Comparison of ENCODE assay signal across 19 cellular contexts in genomic region chr5:6461793-6462650, GRCh38. TPM values are rescaled to one million over a fixed set of nuclear protein-coding genes. Genes with fewer than 3 reads are reported as not detected.
DNase-seq lines count a peak whose midpoint lies in the region; ATAC-seq and TF ChIP-seq lines count a peak whose summit lies in the region.
"Had no signal": no experiment of that assay in that cellular context is flagged by ENCODE, and none has a peak within 500 bp of the region (broad histone marks: within the 10 kb centered on the region; RNA-seq: fewer than 3 reads in every experiment).

No MANE protein-coding gene starts in this region.

- H3K27ac Mint-ChIP-seq in stimulated activated effector memory CD8-positive, alpha-beta T cell treated with anti-CD3 and anti-CD28 coated beads, Interleukin-12 subunit alpha, Interleukin-12 subunit beta, amount 100 ng/mL, for 72 hours, result no peak overlapping the region
- H3K27ac Mint-ChIP-seq: CD8-positive, alpha-beta T cell; IgD-negative memory B cell had no signal

- H3K27ac ChIP-seq in RWPE2 (ENCODE audit: poor library complexity, severe bottlenecking) (no peak overlapping the region), vagina (no peak overlapping the region)
- H3K27ac ChIP-seq: SJSA1 had no signal

- H3K4me3 Mint-ChIP-seq in stimulated activated effector memory CD8-positive, alpha-beta T cell treated with anti-CD3 and anti-CD28 coated beads, Interleukin-12 subunit alpha, Interleukin-12 subunit beta, amount 100 ng/mL, for 72 hours, result no peak overlapping the region
- H3K4me3 Mint-ChIP-seq: CD8-positive, alpha-beta T cell; IgD-negative memory B cell had no signal

- H3K4me3 ChIP-seq in RWPE2 (ENCODE audit: severe bottlenecking) (no peak overlapping the region), vagina (no peak overlapping the region)
- H3K4me3 ChIP-seq: SJSA1 had no signal

- intact Hi-C loops in cardiac septum (cut with DNase I) (no loop called here), left cardiac atrium (cut with DNase I) (no loop called here), vagina (cut with DNase I) (no loop called here)

- no peak for TF ChIP-seq CTCF in RWPE2 (IDR thresholded peaks at IDR 0.05; ENCODE audit: poor library complexity, severe bottlenecking)
- no peak for TF ChIP-seq CTCF in vagina (IDR thresholded peaks at IDR 0.05)

- H3K9me3 ChIP-seq in RWPE2 (ENCODE audit: severe bottlenecking) (no peaks in the 10 kb centered on the region), vagina (no peaks in the 10 kb centered on the region)
- H3K9me3 ChIP-seq: SJSA1 had no signal

- DNase-seq in cardiac septum (ENCODE audit: low spot score) (peak; percentile 63), left cardiac atrium (no peak), RWPE2 (ENCODE audit: low spot score) (no peak), mesenteric fat pad (ENCODE audit: low spot score) (peak; percentile 85), vagina (ENCODE audit: extremely low spot score in 2 of 2) (peak; percentile 75 to 91), RPMI8226 (no peak)
- DNase-seq in stimulated activated effector memory CD8-positive, alpha-beta T cell treated with anti-CD3 and anti-CD28 coated beads, Interleukin-12 subunit alpha, Interleukin-12 subunit beta, amount 100 ng/mL, for 72 hours (ENCODE audit: low spot score in 2 of 2), result no peak
- DNase-seq: AML-193; Calu3; DMS153; GF-D8; MV-4-11; NCI-H1105 treated with DMSO at 0.1 percent for 48 hours; NCI-H2029 treated with DMSO at 0.1 percent for 48 hours; NK-92 treated with Interleukin-12 subunit alpha and Interleukin-12 subunit beta, amount 100 ng/mL, for 24 hours had no signal

- TF ChIP-seq POLR2A in vagina (IDR thresholded peaks at IDR 0.05), result no peak

- no peaks in the 10 kb centered on the region for H3K36me3 ChIP-seq in RWPE2 (ENCODE audit: low read depth)
- H3K36me3 ChIP-seq in vagina, result no peaks in the 10 kb centered on the region
- H3K36me3 ChIP-seq: SJSA1 had no signal

- no peaks in the 10 kb centered on the region for H3K27me3 ChIP-seq in RWPE2 (ENCODE audit: insufficient read depth, poor library complexity, severe bottlenecking)
- H3K27me3 ChIP-seq in vagina, result no peaks in the 10 kb centered on the region

- H3K36me3 Mint-ChIP-seq in stimulated activated effector memory CD8-positive, alpha-beta T cell treated with anti-CD3 and anti-CD28 coated beads, Interleukin-12 subunit alpha, Interleukin-12 subunit beta, amount 100 ng/mL, for 72 hours, result no peaks in the 10 kb centered on the region
- H3K36me3 Mint-ChIP-seq: CD8-positive, alpha-beta T cell had no signal

- ATAC-seq in left cardiac atrium (no peak), RWPE2 (ENCODE audit: low read depth) (0 out of 3 replicates have a peak, but pooled peaks have one; percentile 15), HG03457 (IDR thresholded peaks at IDR 0.05; ENCODE audit: unreplicated experiment) (no peak)
- ATAC-seq in stimulated activated effector memory CD8-positive, alpha-beta T cell treated with anti-CD3 and anti-CD28 coated beads, Interleukin-12 subunit alpha, Interleukin-12 subunit beta, amount 100 ng/mL, for 72 hours, result no peak
- ATAC-seq: CD8-positive, alpha-beta T cell had no signal

- H3K4me1 ChIP-seq in RWPE2 (ENCODE audit: insufficient read depth, poor library complexity, severe bottlenecking) (no peaks in the 10 kb centered on the region), vagina (no peaks in the 10 kb centered on the region)
- H3K4me1 ChIP-seq: SJSA1 had no signal

- H3K9me3 Mint-ChIP-seq in stimulated activated effector memory CD8-positive, alpha-beta T cell treated with anti-CD3 and anti-CD28 coated beads, Interleukin-12 subunit alpha, Interleukin-12 subunit beta, amount 100 ng/mL, for 72 hours, result no peaks in the 10 kb centered on the region
- H3K9me3 Mint-ChIP-seq: CD8-positive, alpha-beta T cell; IgD-negative memory B cell had no signal

- peaks cover 6% of the 10 kb centered on the region for H3K4me1 Mint-ChIP-seq in stimulated activated effector memory CD8-positive, alpha-beta T cell treated with anti-CD3 and anti-CD28 coated beads, Interleukin-12 subunit alpha, Interleukin-12 subunit beta, amount 100 ng/mL, for 72 hours

RNA-seq across cellular contexts. Expression of gene UBE2QL1, which starts 13.4 kb away (rescaled TPM):
- total RNA-seq in cardiac septum (13.1 TPM), left cardiac atrium (1 to 10 TPM; 5.6 to 7.8 TPM), mesenteric fat pad (0.61 TPM), vagina (2.5 TPM)
- total RNA-seq: Calu3, SJSA1 had no signal

Comparison
In these comparisons a context has a peak if more than half of its experiments do, and no peak if none do; other contexts are left out.
1. DNase-seq: peak in cardiac septum (single experiment), mesenteric fat pad (single experiment) and vagina (2 of 2); none in left cardiac atrium (single experiment), RWPE2 (single experiment), RPMI8226 (single experiment) and stimulated activated effector memory CD8-positive, alpha-beta T cell treated with anti-CD3 and anti-CD28 coated beads, Interleukin-12 subunit alpha, Interleukin-12 subunit beta, amount 100 ng/mL, for 72 hours (0 of 2).